In the genomic region with DNA sequence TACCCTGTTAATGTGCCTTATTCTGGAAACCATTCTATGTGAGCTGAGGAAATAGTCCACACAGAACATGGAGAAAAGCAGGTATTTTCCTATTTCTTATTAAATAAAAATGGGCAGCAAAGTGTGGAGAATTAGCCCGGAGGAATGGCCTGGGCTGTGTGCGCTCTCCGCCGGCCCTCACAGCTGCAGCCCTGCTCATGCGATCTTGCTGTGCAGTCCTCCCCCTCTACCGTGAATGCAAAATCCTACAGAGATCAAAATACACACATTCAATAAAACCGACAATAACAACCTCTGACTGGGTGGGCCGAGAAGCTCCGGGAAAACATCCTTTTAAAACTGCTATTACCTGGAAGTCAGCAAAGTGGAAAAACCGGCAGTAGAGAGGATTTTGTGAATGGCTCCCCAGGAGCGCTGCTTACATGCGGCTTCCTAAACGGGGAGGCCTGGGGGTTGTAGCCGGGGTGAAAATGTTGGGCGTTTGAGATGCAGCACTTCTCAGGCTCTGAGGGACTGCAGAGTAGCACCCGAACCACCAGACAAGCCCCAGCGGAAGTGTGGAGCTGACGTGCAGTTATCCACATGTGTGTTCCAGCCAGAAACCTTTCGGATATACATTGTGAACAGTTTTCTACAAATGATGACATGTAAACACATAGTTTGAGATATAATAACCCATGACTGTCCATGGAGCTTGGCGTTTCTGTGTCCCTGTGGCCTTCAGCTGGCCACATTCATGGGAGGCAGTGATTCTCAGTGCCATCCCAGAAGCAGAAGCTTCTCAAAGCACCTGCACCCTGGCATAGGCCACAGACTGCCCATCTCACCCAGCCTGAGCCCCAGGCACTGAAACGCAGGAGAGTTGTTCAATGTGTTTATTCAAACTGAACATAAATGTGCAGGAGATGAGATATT, we compare ENCODE assay signal across 2 cellular contexts.
TF ChIP-seq lines count a peak whose summit lies in the region.

No MANE protein-coding gene starts in this region.

TF ChIP-seq in GM23338, 12 proteins besides CTCF, POLR2A, EP300 and RAD21:
- TF ChIP-seq EZH2phosphoT487 (IDR thresholded peaks at IDR 0.05; ENCODE audit: unreplicated experiment) (no peak), REST (IDR thresholded peaks at IDR 0.05; ENCODE audit: unreplicated experiment) (no peak), ZNF462 (CRISPR knock-in tag; IDR thresholded peaks at IDR 0.05) (no peak), ZNF114 (CRISPR knock-in tag; IDR thresholded peaks at IDR 0.05) (no peak), POLR2AphosphoS5 (IDR thresholded peaks at IDR 0.05; ENCODE audit: low read depth) (no peak), JUNB (IDR thresholded peaks at IDR 0.05; ENCODE audit: unreplicated experiment) (no peak)

TF ChIP-seq in H1, 55 proteins besides CTCF, POLR2A, EP300 and RAD21:
- TF ChIP-seq ZNF274 (IDR thresholded peaks at IDR 0.05; ENCODE audit: borderline replicate concordance, extremely low read depth, low read length) (no peak), JUN (IDR thresholded peaks at IDR 0.05; ENCODE audit: low read depth, low read length) (no peak), TCF12 (IDR thresholded peaks at IDR 0.05; ENCODE audit: low read depth, low read length) (no peak), POLR2AphosphoS5 (IDR thresholded peaks at IDR 0.05; ENCODE audit: low read depth, low read length) (no peak), RBBP5 (IDR thresholded peaks at IDR 0.05; ENCODE audit: borderline replicate concordance, low read depth, low read length) (no peak), EGR1 (IDR thresholded peaks at IDR 0.05; ENCODE audit: borderline replicate concordance, low read depth, low read length) (no peak), RFX5 (IDR thresholded peaks at IDR 0.05; ENCODE audit: borderline replicate concordance, low read depth, low read length) (no peak), GTF2F1 (IDR thresholded peaks at IDR 0.05; ENCODE audit: borderline replicate concordance, low read depth, low read length) (no peak), TEAD4 (IDR thresholded peaks at IDR 0.05; ENCODE audit: low read depth, low read length) (no peak), E2F6 (IDR thresholded peaks at IDR 0.05) (no peak), RXRA (IDR thresholded peaks at IDR 0.05; ENCODE audit: insufficient read depth, low read depth, low read length) (no peak), CTBP2 (IDR thresholded peaks at IDR 0.05; ENCODE audit: borderline replicate concordance, insufficient read depth, insufficient read length, low read length) (no peak), BACH1 (IDR thresholded peaks at IDR 0.05; ENCODE audit: low read length) (no peak), FOSL1 (IDR thresholded peaks at IDR 0.05; ENCODE audit: insufficient read depth, low read depth, low read length) (no peak), SRF (IDR thresholded peaks at IDR 0.05; ENCODE audit: low read depth, low read length) (no peak)
- TF ChIP-seq, protein P1, sequence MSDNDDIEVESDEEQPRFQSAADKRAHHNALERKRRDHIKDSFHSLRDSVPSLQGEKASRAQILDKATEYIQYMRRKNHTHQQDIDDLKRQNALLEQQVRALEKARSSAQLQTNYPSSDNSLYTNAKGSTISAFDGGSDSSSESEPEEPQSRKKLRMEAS (IDR thresholded peaks at IDR 0.05) = no peak
